Comparison of ENCODE assay signal across 8 cellular contexts in the genomic region with DNA sequence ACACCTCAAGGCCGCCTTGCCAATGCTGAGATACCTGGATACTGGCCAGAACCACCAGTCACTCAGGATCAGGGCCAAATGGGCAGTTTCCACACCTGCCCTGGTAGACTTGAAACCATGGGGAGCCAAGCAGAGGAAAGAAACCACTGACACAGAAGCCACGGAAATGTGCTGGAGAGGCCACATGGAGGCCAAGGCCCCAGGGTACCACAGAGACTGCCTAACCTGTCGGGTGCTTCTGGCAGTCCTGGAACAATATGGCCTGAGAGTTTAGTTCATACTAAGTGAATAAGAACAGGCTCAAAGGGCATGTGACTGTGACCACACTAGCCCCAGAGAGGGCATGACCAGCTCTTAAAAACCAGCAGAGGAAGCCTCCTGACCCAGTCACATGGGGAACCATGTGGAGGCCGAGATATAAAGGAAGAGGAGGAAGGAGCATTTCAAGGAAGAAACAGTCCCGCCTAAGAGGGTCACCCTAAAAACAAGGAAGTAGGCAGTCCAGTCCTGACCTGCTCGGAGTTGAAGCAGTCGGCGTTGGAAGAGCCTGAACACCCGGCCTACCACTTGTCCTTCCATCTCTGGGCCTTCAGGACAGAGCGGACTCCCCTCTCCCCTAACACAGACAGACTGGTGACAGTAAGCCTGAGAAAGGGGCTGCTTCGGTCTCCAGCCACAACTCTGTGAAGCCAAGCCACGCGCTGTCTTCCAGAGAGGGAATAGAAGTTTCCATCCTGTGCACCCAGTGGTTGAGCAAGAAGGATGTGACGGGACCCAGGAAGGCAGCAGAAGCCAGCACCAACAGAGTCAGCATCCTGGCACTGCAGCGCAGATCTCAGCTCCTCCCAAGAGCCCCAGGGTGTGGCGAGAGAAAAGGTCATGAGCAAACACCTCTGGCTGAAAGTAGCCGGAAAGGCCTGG. TPM values are rescaled to one million over a fixed set of nuclear protein-coding genes. Genes with fewer than 3 reads are reported as not detected.
DNase-seq lines count a peak whose midpoint lies in the region; ATAC-seq and TF ChIP-seq lines count a peak whose summit lies in the region.

A gene with protein sequence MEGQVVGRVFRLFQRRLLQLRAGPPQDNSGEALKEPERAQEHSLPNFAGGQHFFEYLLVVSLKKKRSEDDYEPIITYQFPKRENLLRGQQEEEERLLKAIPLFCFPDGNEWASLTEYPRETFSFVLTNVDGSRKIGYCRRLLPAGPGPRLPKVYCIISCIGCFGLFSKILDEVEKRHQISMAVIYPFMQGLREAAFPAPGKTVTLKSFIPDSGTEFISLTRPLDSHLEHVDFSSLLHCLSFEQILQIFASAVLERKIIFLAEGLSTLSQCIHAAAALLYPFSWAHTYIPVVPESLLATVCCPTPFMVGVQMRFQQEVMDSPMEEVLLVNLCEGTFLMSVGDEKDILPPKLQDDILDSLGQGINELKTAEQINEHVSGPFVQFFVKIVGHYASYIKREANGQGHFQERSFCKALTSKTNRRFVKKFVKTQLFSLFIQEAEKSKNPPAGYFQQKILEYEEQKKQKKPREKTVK (minus strand): TSS at position 766 of the 921 bp plus-strand sequence. CDS start 187 bp downstream, at position 579.

- H3K23me2 ChIP-seq in H9 (ENCODE audit: insufficient read length, low read depth, low read length, poor library complexity, severe bottlenecking), result no peaks in the 10 kb centered on the region

- H4K20me1 ChIP-seq in H9 (ENCODE audit: control insufficient read depth, insufficient read depth, insufficient read length), result no peaks in the 10 kb centered on the region

- H3K27me3 Mint-ChIP-seq in activated T-helper 1 cell treated with anti-CD3 and anti-CD28 coated beads, Interleukin-12 subunit alpha, Interleukin-12 subunit beta, Interleukin-2, Interleukin-4 antibody, amounts not matched to agents 30 ng/mL and 10 ng/mL and 1 ng/mL, durations not matched to agents 14 hours and 24 hours and 36 hours (ENCODE audit: insufficient read depth), result no peaks in the 10 kb centered on the region
- peaks cover 9% of the 10 kb centered on the region for H3K27me3 Mint-ChIP-seq in H9 (ENCODE audit: low read depth)

- no peak within 1 kb of the TSS for H2AK5ac ChIP-seq in H9 (ENCODE audit: insufficient read length, low read length)

- no peak within 1 kb of the TSS for H3K9ac ChIP-seq in H9 (ENCODE audit: extremely low read depth, insufficient read length, low read length)

- no peaks in the 10 kb centered on the region for H3K4me1 ChIP-seq in H9 (ENCODE audit: insufficient read depth, low read length)

- H3K36me3 Mint-ChIP-seq in activated T-helper 1 cell treated with anti-CD3 and anti-CD28 coated beads, Interleukin-12 subunit alpha, Interleukin-12 subunit beta, Interleukin-2, Interleukin-4 antibody, amounts not matched to agents 30 ng/mL and 10 ng/mL and 1 ng/mL, durations not matched to agents 14 hours and 24 hours and 36 hours (ENCODE audit: low read depth), result peaks cover 49% of the 10 kb centered on the region
- H3K36me3 Mint-ChIP-seq in H9 (ENCODE audit: insufficient read depth in 1 of 3, low read depth in 3 of 3), result peaks cover 0 to 2% (median 0%) of the 10 kb centered on the region in 3 experiments; a peak in 1 of 7 replicates

- peak within 1 kb of the TSS; percentile 100 for H3K4me3 Mint-ChIP-seq in activated T-helper 1 cell treated with anti-CD3 and anti-CD28 coated beads, Interleukin-12 subunit alpha, Interleukin-12 subunit beta, Interleukin-2, Interleukin-4 antibody, amounts not matched to agents 30 ng/mL and 10 ng/mL and 1 ng/mL, durations not matched to agents 14 hours and 24 hours and 36 hours
- no peak within 1 kb of the TSS; a peak in 1 of 5 replicates for H3K4me3 Mint-ChIP-seq in H9

- H3K27me3 ChIP-seq in layer of hippocampus (ENCODE audit: control insufficient read depth, insufficient read depth, low read length) (no peaks in the 10 kb centered on the region), H9 (ENCODE audit: insufficient read depth, low read length) (no peaks in the 10 kb centered on the region)

- H3K4me2 ChIP-seq in H9 (ENCODE audit: insufficient read depth, insufficient read length, low read length), result no peak within 1 kb of the TSS

- H3K9me3 Mint-ChIP-seq in activated T-helper 1 cell treated with anti-CD3 and anti-CD28 coated beads, Interleukin-12 subunit alpha, Interleukin-12 subunit beta, Interleukin-2, Interleukin-4 antibody, amounts not matched to agents 30 ng/mL and 10 ng/mL and 1 ng/mL, durations not matched to agents 14 hours and 24 hours and 36 hours, result no peaks in the 10 kb centered on the region
- peaks cover 0 to 2% of the 10 kb centered on the region in 2 experiments; a peak in 1 of 5 replicates for H3K9me3 Mint-ChIP-seq in H9

- H4K5ac ChIP-seq in H9 (ENCODE audit: insufficient read length, low read depth, low read length), result no peak within 1 kb of the TSS

- H2BK5ac ChIP-seq in H9 (ENCODE audit: insufficient read length, low read length), result no peak within 1 kb of the TSS

- no peak within 1 kb of the TSS for H3K56ac ChIP-seq in H9 (ENCODE audit: insufficient read length, low read depth, low read length)

- no peak within 1 kb of the TSS for H2BK12ac ChIP-seq in H9 (ENCODE audit: insufficient read length, low read depth, low read length)

- no peak within 1 kb of the TSS for H2BK20ac ChIP-seq in H9 (ENCODE audit: low read depth, low read length, poor library complexity, severe bottlenecking)

- TF ChIP-seq CTCF in H9 (conservative IDR thresholded peaks at IDR 0.05), result no peak

- no peak within 1 kb of the TSS for H2BK120ac ChIP-seq in H9 (ENCODE audit: low read depth, low read length, poor library complexity, severe bottlenecking)

- peak within 1 kb of the TSS; percentile 99 for H3K27ac Mint-ChIP-seq in activated T-helper 1 cell treated with anti-CD3 and anti-CD28 coated beads, Interleukin-12 subunit alpha, Interleukin-12 subunit beta, Interleukin-2, Interleukin-4 antibody, amounts not matched to agents 30 ng/mL and 10 ng/mL and 1 ng/mL, durations not matched to agents 14 hours and 24 hours and 36 hours
- no peak within 1 kb of the TSS for H3K27ac Mint-ChIP-seq in H9

- H4K91ac ChIP-seq in H9 (ENCODE audit: insufficient read length, low read depth, low read length), result no peak within 1 kb of the TSS

- H2AFZ ChIP-seq in H9 (ENCODE audit: low read length), result no peak within 1 kb of the TSS

- H3K14ac ChIP-seq in H9 (ENCODE audit: insufficient read depth, low read length), result no peak within 1 kb of the TSS

- H3K18ac ChIP-seq in H9 (ENCODE audit: insufficient read length, low read depth, low read length), result no peak within 1 kb of the TSS

- WGBS in H9 (ENCODE audit: extremely low coverage, insufficient read length, low lambda C conversion rate), result no CpG with 5 or more reads among the region's 17 CpGs

- no peak within 1 kb of the TSS for H3K23ac ChIP-seq in H9 (ENCODE audit: insufficient read length, low read depth, low read length)

- H3K27ac ChIP-seq in layer of hippocampus (ENCODE audit: low read depth, low read length) (peak within 1 kb of the TSS; percentile 58), H9 (ENCODE audit: insufficient read length, low read depth, low read length) (no peak within 1 kb of the TSS)

- intact Hi-C loops in activated T-helper 1 cell treated with anti-CD3 and anti-CD28 coated beads, Interleukin-12 subunit alpha, Interleukin-12 subunit beta, Interleukin-2, Interleukin-4 antibody, amounts not matched to agents 30 ng/mL and 10 ng/mL and 1 ng/mL, durations not matched to agents 14 hours and 24 hours and 36 hours (cut with micrococcal nuclease), result loop anchor here (1.0 to 10.0 kb wide), 11 partner anchors 12 to 965 kb away; a partner anchor contains a TSS

- no peaks in the 10 kb centered on the region for H3K9me3 ChIP-seq in H9 (ENCODE audit: control insufficient read depth, low read depth, low read length)

- H3T11ph ChIP-seq in H9 (ENCODE audit: low read length), result no peak within 1 kb of the TSS

- ATAC-seq in HG03097 (IDR thresholded peaks at IDR 0.05; ENCODE audit: low FRiP score, unreplicated experiment) (no peak), HG02571 (IDR thresholded peaks at IDR 0.05; ENCODE audit: unreplicated experiment) (no peak)

- no peaks in the 10 kb centered on the region for H3K79me2 ChIP-seq in H9 (ENCODE audit: insufficient read depth, low read length)

- H3K4ac ChIP-seq in H9 (ENCODE audit: low read depth, low read length), result no peak within 1 kb of the TSS

- DNase-seq in NOMO-1 treated with dmso at 0.1 percent for 144 hours (lab: John Stamatoyannopoulos, UW; ENCODE audit: unreplicated experiment), result peak; percentile 78
- peak; percentile 59 for DNase-seq in activated T-helper 1 cell treated with anti-CD3 and anti-CD28 coated beads, Interleukin-12 subunit alpha, Interleukin-12 subunit beta, Interleukin-2, Interleukin-4 antibody, amounts not matched to agents 30 ng/mL and 10 ng/mL and 1 ng/mL, durations not matched to agents 14 hours and 24 hours and 36 hours (ENCODE audit: low spot score)
- DNase-seq in stimulated activated CD4-positive, alpha-beta T cell treated with anti-CD3 and anti-CD28 coated beads, TNF-alpha, amount 100 ng/mL, for 24 hours (ENCODE audit: low read depth in 3 of 3), result peak in 2 of 3 experiments; percentile 52 to 75
- DNase-seq in H9, result no peak
- DNase-seq in SW 1271 (lab: John Stamatoyannopoulos, UW), result no peak

- no peak within 1 kb of the TSS for H2BK15ac ChIP-seq in H9 (ENCODE audit: low read depth, low read length)

- no peak within 1 kb of the TSS for H4K8ac ChIP-seq in H9 (replicated peaks; ENCODE audit: insufficient read length, low read depth, low read length)

- H3K79me1 ChIP-seq in H9 (ENCODE audit: insufficient read depth, low read depth, low read length, poor library complexity, severe bottlenecking), result no peaks in the 10 kb centered on the region

- H3K4me1 Mint-ChIP-seq in activated T-helper 1 cell treated with anti-CD3 and anti-CD28 coated beads, Interleukin-12 subunit alpha, Interleukin-12 subunit beta, Interleukin-2, Interleukin-4 antibody, amounts not matched to agents 30 ng/mL and 10 ng/mL and 1 ng/mL, durations not matched to agents 14 hours and 24 hours and 36 hours (ENCODE audit: low read depth), result peaks cover 70% of the 10 kb centered on the region
- H3K4me1 Mint-ChIP-seq in H9, result peaks cover 5 to 15% of the 10 kb centered on the region in 2 experiments

RNA-seq across cellular contexts. Expression of the gene that starts here (rescaled TPM):
- total RNA-seq in activated T-helper 1 cell treated with anti-CD3 and anti-CD28 coated beads, Interleukin-12 subunit alpha, Interleukin-12 subunit beta, Interleukin-2, Interleukin-4 antibody, amounts not matched to agents 30 ng/mL and 10 ng/mL and 1 ng/mL, durations not matched to agents 14 hours and 24 hours and 36 hours, result 205 and 206 TPM in 2 replicates
- total RNA-seq in H9 (2021), result 0.11 and 0.29 TPM in 2 replicates

Comparison
In these comparisons a context has a peak if more than half of its experiments do, and no peak if none do; other contexts are left out.
1. RNA of the gene that starts here (total RNA-seq): 205 to 206 TPM in activated T-helper 1 cell treated with anti-CD3 and anti-CD28 coated beads, Interleukin-12 subunit alpha, Interleukin-12 subunit beta, Interleukin-2, Interleukin-4 antibody, amounts not matched to agents 30 ng/mL and 10 ng/mL and 1 ng/mL, durations not matched to agents 14 hours and 24 hours and 36 hours; 0.11 to 0.29 TPM in H9; every median in the first group is over 100 times any median in the second.
2. DNase-seq: peak in NOMO-1 treated with dmso at 0.1 percent for 144 hours (single experiment), activated T-helper 1 cell treated with anti-CD3 and anti-CD28 coated beads, Interleukin-12 subunit alpha, Interleukin-12 subunit beta, Interleukin-2, Interleukin-4 antibody, amounts not matched to agents 30 ng/mL and 10 ng/mL and 1 ng/mL, durations not matched to agents 14 hours and 24 hours and 36 hours (single experiment) and stimulated activated CD4-positive, alpha-beta T cell treated with anti-CD3 and anti-CD28 coated beads, TNF-alpha, amount 100 ng/mL, for 24 hours (2 of 3); none in H9 (single experiment) and SW 1271 (0 of 2).